In genomic region chr1:94593611-94594010, GRCh38 we compare ENCODE assay signal across 23 cellular contexts. TPM values are rescaled to one million over a fixed set of nuclear protein-coding genes. Genes with fewer than 3 reads are reported as not detected.
"Had no signal": no experiment of that assay in that cellular context is flagged by ENCODE, and none has a peak within 500 bp of the region (broad histone marks: within the 10 kb centered on the region; RNA-seq: fewer than 3 reads in every experiment).

No MANE protein-coding gene starts in this region.

- H3K4me3 ChIP-seq: coronary artery, left lung, right lobe of liver, smooth muscle cell, stomach, testis, tibial artery, upper lobe of left lung had no signal

- H3K27ac Mint-ChIP-seq: effector memory CD8-positive, alpha-beta T cell; naive thymus-derived CD4-positive, alpha-beta T cell; progenitor cell of endocrine pancreas had no signal

- H3K36me3 Mint-ChIP-seq: naive thymus-derived CD4-positive, alpha-beta T cell had no signal

- H3K9ac ChIP-seq: parathyroid adenoma had no signal

- H3K4me3 Mint-ChIP-seq: central memory CD8-positive, alpha-beta T cell; effector memory CD8-positive, alpha-beta T cell; naive thymus-derived CD4-positive, alpha-beta T cell; nephron had no signal

- H3K9me3 Mint-ChIP-seq: central memory CD8-positive, alpha-beta T cell; effector memory CD8-positive, alpha-beta T cell; naive thymus-derived CD4-positive, alpha-beta T cell; nephron had no signal

- H3K27me3 Mint-ChIP-seq: progenitor cell of endocrine pancreas had no signal

- H3K4me2 ChIP-seq: smooth muscle cell had no signal

- H3K27ac ChIP-seq: left lung, neutrophil, parathyroid adenoma, right lobe of liver, testis, tibial artery, upper lobe of left lung had no signal

- H3K27me3 ChIP-seq: left lung, neutrophil, right lobe of liver, stomach, testis, tibial artery, upper lobe of left lung had no signal

- ATAC-seq: effector memory CD8-positive, alpha-beta T cell; left lung; naive thymus-derived CD4-positive, alpha-beta T cell; right lobe of liver had no signal

- H3K4me1 Mint-ChIP-seq: central memory CD8-positive, alpha-beta T cell; naive thymus-derived CD4-positive, alpha-beta T cell had no signal

- DNase-seq: dermis blood vessel endothelial cell; effector memory CD8-positive, alpha-beta T cell; left lung; mesendoderm; midbrain; naive thymus-derived CD4-positive, alpha-beta T cell; right lobe of liver; stimulated activated CD4-positive, alpha-beta T cell treated with anti-CD3 and anti-CD28 coated beads, Interleukin-12 subunit alpha, Interleukin-12 subunit beta, amount 100 ng/mL, for 4 hours; stimulated activated CD4-positive, alpha-beta T cell treated with anti-CD3 and anti-CD28 coated beads, Interleukin-1b, Interleukin-23, amount 100 ng/mL, for 48 hours; stimulated activated CD4-positive, alpha-beta T cell treated with anti-CD3 and anti-CD28 coated beads, Interleukin-4, amount 100 ng/mL, for 1 hour; stimulated activated CD8-positive, alpha-beta memory T cell treated with anti-CD3 and anti-CD28 coated beads, Interleukin-4, amount 100 ng/mL, for 48 hours; stimulated activated naive CD4-positive, alpha-beta T cell treated with Interleukin-2 at 50 U/mL for 16 hours; stomach; testis; tibial artery had no signal

- H2AFZ ChIP-seq: parathyroid adenoma had no signal

- H3K79me2 ChIP-seq: parathyroid adenoma had no signal

- H3K9me3 ChIP-seq: left lung, neutrophil, right lobe of liver, stomach, testis, tibial artery, upper lobe of left lung had no signal

- H3K36me3 ChIP-seq: left lung, neutrophil, right lobe of liver, stomach, tibial artery, upper lobe of left lung had no signal

- H3K4me1 ChIP-seq: left lung, right lobe of liver had no signal

RNA-seq across cellular contexts. Expression of gene F3, which starts 52.1 kb away (rescaled TPM):
- polyA plus RNA-seq: naive thymus-derived CD4-positive, alpha-beta T cell had no signal
